ENCODE assay signal across 8 cellular contexts in the genomic region with DNA sequence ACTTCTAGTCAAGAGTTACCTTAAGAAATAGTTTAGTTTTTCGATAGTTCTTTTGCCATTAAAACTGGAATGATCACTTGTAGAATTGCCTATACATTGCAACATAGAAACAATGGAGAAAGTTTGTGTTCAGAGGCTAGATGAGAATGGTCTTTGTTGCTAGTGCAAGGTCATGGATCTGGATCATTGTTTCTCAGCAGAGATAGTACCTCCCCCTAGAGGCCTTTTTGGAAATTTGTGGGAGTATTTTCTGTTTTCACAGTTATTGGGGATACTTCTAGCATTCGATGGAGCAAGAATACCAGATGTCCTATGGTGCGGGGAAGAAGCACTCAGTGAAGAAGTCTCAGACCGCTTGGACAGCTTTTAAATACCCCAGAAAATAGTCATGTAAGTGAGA.
DNase-seq lines count a peak whose midpoint lies in the region; ATAC-seq and TF ChIP-seq lines count a peak whose summit lies in the region.

No MANE protein-coding gene starts in this region.

- no peaks in the 10 kb centered on the region for H3K9me3 ChIP-seq in HEK293 (ENCODE audit: control insufficient read depth, insufficient read depth, low read depth, low read length)

- no peak for ATAC-seq in GM21576 (IDR thresholded peaks at IDR 0.05; ENCODE audit: unreplicated experiment)

- no peaks in the 10 kb centered on the region for H3K36me3 ChIP-seq in HEK293 (ENCODE audit: control insufficient read depth in 2 of 2, insufficient read depth in 1 of 2, low read length in 2 of 2)

- H3K4me3 ChIP-seq in HEK293 (ENCODE audit: low read depth, low read length), result no peak overlapping the region
- no peak overlapping the region for H3K4me3 ChIP-seq in WI38 (ENCODE audit: low read depth, low read length)
- no peak overlapping the region for H3K4me3 ChIP-seq in coronary artery

- CTCF ChIA-PET in HEK293 (lab: Yijun Ruan, JAX), result interaction anchor here (0.6 to 1.4 kb wide), 4 partner anchors 15 to 58 kb away, joined by 3 to 4 read pairs (median 3); no protein-coding TSS in a partner anchor

- H3K27ac ChIP-seq in HEK293 (ENCODE audit: extremely low read depth, low read depth, low read length) (no peak overlapping the region), coronary artery (no peak overlapping the region)

- no peaks in the 10 kb centered on the region for H3K4me1 ChIP-seq in HEK293 (ENCODE audit: control insufficient read depth, insufficient read depth, low read length)

- no peak for TF ChIP-seq CTCF in HEK293 (tag by site-specific recombination; IDR thresholded peaks at IDR 0.05)
- peak; percentile 47 for TF ChIP-seq CTCF in WI38 (IDR thresholded peaks at IDR 0.05; ENCODE audit: low read depth, low read length)
- TF ChIP-seq CTCF in coronary artery (IDR thresholded peaks at IDR 0.05), result no peak

- POLR2A ChIA-PET in HEK293 (lab: Yijun Ruan, JAX), result no interaction called here

- DNase-seq in AG20443 (ENCODE audit: low spot score), result peak; percentile 40
- peak; percentile 51 for DNase-seq in iPS-NIHi7 (ENCODE audit: extremely low spot score)
- DNase-seq in coronary artery (ENCODE audit: low spot score), result no peak
- no peak for DNase-seq in DMS114 treated with DMSO at 0.1 percent for 48 hours (lab: John Stamatoyannopoulos, UW; ENCODE audit: unreplicated experiment)
- DNase-seq in epidermal melanocyte (ENCODE audit: insufficient read length, low spot score), result no peak

TF ChIP-seq in HEK293, 187 proteins besides CTCF, POLR2A, EP300 and RAD21:
- no peak for TF ChIP-seq PRDM1 (tag by site-specific recombination; IDR thresholded peaks at IDR 0.05)
- peak; percentile 60; the same call in 1 of the 2 replicates for TF ChIP-seq ZNF660 (tag by site-specific recombination; IDR thresholded peaks at IDR 0.05)
- no peak for TF ChIP-seq ZNF670 (tag by site-specific recombination; IDR thresholded peaks at IDR 0.05; ENCODE audit: low read depth)
- TF ChIP-seq ZNF707 (tag by site-specific recombination; IDR thresholded peaks at IDR 0.05), result no peak
- no peak for TF ChIP-seq ZNF701 (tag by site-specific recombination; IDR thresholded peaks at IDR 0.05)
- no peak for TF ChIP-seq ZNF324 (tag by site-specific recombination; IDR thresholded peaks at IDR 0.05)
- TF ChIP-seq, protein P1, sequence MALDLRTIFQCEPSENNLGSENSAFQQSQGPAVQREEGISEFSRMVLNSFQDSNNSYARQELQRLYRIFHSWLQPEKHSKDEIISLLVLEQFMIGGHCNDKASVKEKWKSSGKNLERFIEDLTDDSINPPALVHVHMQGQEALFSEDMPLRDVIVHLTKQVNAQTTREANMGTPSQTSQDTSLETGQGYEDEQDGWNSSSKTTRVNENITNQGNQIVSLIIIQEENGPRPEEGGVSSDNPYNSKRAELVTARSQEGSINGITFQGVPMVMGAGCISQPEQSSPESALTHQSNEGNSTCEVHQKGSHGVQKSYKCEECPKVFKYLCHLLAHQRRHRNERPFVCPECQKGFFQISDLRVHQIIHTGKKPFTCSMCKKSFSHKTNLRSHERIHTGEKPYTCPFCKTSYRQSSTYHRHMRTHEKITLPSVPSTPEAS (tag by site-specific recombination; IDR thresholded peaks at IDR 0.05), result peak; percentile 4; the same call in 1 of the 2 replicates
- no peak for TF ChIP-seq REPIN1 (tag by site-specific recombination; IDR thresholded peaks at IDR 0.05; ENCODE audit: low read depth)
- TF ChIP-seq, protein P2, sequence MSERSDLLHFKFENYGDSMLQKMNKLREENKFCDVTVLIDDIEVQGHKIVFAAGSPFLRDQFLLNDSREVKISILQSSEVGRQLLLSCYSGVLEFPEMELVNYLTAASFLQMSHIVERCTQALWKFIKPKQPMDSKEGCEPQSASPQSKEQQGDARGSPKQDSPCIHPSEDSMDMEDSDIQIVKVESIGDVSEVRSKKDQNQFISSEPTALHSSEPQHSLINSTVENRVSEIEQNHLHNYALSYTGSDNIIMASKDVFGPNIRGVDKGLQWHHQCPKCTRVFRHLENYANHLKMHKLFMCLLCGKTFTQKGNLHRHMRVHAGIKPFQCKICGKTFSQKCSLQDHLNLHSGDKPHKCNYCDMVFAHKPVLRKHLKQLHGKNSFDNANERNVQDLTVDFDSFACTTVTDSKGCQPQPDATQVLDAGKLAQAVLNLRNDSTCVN (tag by site-specific recombination; optimal IDR thresholded peaks at IDR 0.05), result no peak
- TF ChIP-seq GLIS1 (tag by site-specific recombination; IDR thresholded peaks at IDR 0.05), result no peak
- no peak for TF ChIP-seq SCRT1 (tag by site-specific recombination; IDR thresholded peaks at IDR 0.05; ENCODE audit: borderline replicate concordance)
- no peak for TF ChIP-seq KLF7 (tag by site-specific recombination; IDR thresholded peaks at IDR 0.05; ENCODE audit: borderline replicate concordance)
- TF ChIP-seq SETDB1 (IDR thresholded peaks at IDR 0.05; ENCODE audit: insufficient read length, low read length), result no peak
- TF ChIP-seq ZNF654 (tag by site-specific recombination; IDR thresholded peaks at IDR 0.05; ENCODE audit: low read depth), result peak; percentile 45

Comparison
In these comparisons a context has a peak if more than half of its experiments do, and no peak if none do; other contexts are left out.
1. DNase-seq: peak in AG20443 (single experiment) and iPS-NIHi7 (single experiment); none in coronary artery (single experiment), DMS114 treated with DMSO at 0.1 percent for 48 hours (single experiment) and epidermal melanocyte (single experiment).